30 cellular contexts compared by ENCODE assay signal in genomic region chr10:59315465-59315864, GRCh38. TPM values are rescaled to one million over a fixed set of nuclear protein-coding genes. Genes with fewer than 3 reads are reported as not detected.
A peak's percentile ranks its signal among the peaks of the same experiment; 100 is the strongest.
DNase-seq lines count a peak whose midpoint lies in the region; ATAC-seq and TF ChIP-seq lines count a peak whose summit lies in the region.
"Had no signal": no experiment of that assay in that cellular context is flagged by ENCODE, and none has a peak within 500 bp of the region (broad histone marks: within the 10 kb centered on the region; RNA-seq: fewer than 3 reads in every experiment).

No MANE protein-coding gene starts in this region.

- no peak for DNase-seq in caudate nucleus (lab: John Stamatoyannopoulos, UW)
- DNase-seq in cardiac muscle cell (ENCODE audit: low read depth in 1 of 2, low spot score in 1 of 2) = peak; percentile 27 to 32
- no peak for DNase-seq in GDM1 (lab: John Stamatoyannopoulos, UW)
- DNase-seq: activated CD4-positive, alpha-beta T cell treated with anti-CD3 and anti-CD28 coated beads, Interleukin-2, amount 50 U/mL, for 4 hours; activated CD4-positive, CD25-positive, alpha-beta regulatory T cell; activated naive CD4-positive, alpha-beta T cell treated with anti-CD3 and anti-CD28 coated beads for 36 hours; DMS153; endodermal cell; H7; kidney glomerular epithelial cell; MG63; naive B cell; NCI-H1105 treated with DMSO at 0.1 percent for 48 hours; NCI-H2029; NCI-H226; nucleus accumbens; small intestine; stimulated activated CD4-positive, alpha-beta T cell treated with anti-CD3 and anti-CD28 coated beads, Interleukin-1b, Interleukin-23, amount 100 ng/mL, for 48 hours; stimulated activated CD8-positive, alpha-beta memory T cell treated with anti-CD3 and anti-CD28 coated beads, Interleukin-4, amount 100 ng/mL, for 48 hours; stimulated activated naive CD8-positive, alpha-beta T cell treated with anti-CD3 and anti-CD28 coated beads, Interleukin-15, amount 100 ng/mL, for 72 hours; T-cell; upper lobe of left lung had no signal

- H3K27ac ChIP-seq in caudate nucleus (ENCODE audit: low read depth, low read length) = peak overlapping the region; percentile 42
- no peak overlapping the region for H3K27ac ChIP-seq in cardiac muscle cell
- no peak overlapping the region for H3K27ac ChIP-seq in liver (ENCODE audit: low read depth in 1 of 2, low read length in 2 of 2)
- H3K27ac ChIP-seq in temporal lobe (ENCODE audit: low read depth, low read length) = peak overlapping the region; percentile 63

- ATAC-seq in HG03139 (IDR thresholded peaks at IDR 0.05; ENCODE audit: unreplicated experiment) = no peak
- ATAC-seq in HG03097 (IDR thresholded peaks at IDR 0.05; ENCODE audit: low FRiP score, unreplicated experiment) = no peak
- no peak for ATAC-seq in GM21423 (IDR thresholded peaks at IDR 0.05; ENCODE audit: unreplicated experiment)
- ATAC-seq: K562; stimulated activated naive CD8-positive, alpha-beta T cell treated with anti-CD3 and anti-CD28 coated beads, Interleukin-15, amount 100 ng/mL, for 72 hours; T-cell had no signal

- no peaks in the 10 kb centered on the region for H3K36me3 ChIP-seq in cardiac muscle cell
- no peaks in the 10 kb centered on the region for H3K36me3 ChIP-seq in liver (ENCODE audit: control insufficient read depth in 4 of 4, insufficient read depth in 3 of 4, low read depth in 1 of 4, low read length in 3 of 4)
- H3K36me3 ChIP-seq: MG63, prostate gland, upper lobe of left lung had no signal

- no peak overlapping the region for H3K9ac ChIP-seq in liver (ENCODE audit: low read depth in 1 of 2, low read length in 2 of 2)

- H3K4me3 ChIP-seq in cardiac muscle cell = no peak overlapping the region
- no peak overlapping the region for H3K4me3 ChIP-seq in liver (ENCODE audit: low read depth in 1 of 3, low read length in 3 of 3)
- H3K4me3 ChIP-seq: K562, MG63, prostate gland, upper lobe of left lung had no signal

- TF ChIP-seq RAD21 in liver (IDR thresholded peaks at IDR 0.05) = peak; percentile 28 to 62

- H3K9me3 ChIP-seq in cardiac muscle cell (ENCODE audit: low read depth) = no peaks in the 10 kb centered on the region
- H3K9me3 ChIP-seq in liver (ENCODE audit: control insufficient read depth in 4 of 4, low read length in 3 of 4) = no peaks in the 10 kb centered on the region
- H3K9me3 ChIP-seq: MG63, prostate gland, upper lobe of left lung had no signal

- H3K4me1 ChIP-seq in cardiac muscle cell (ENCODE audit: low read depth) = peaks cover 2% of the 10 kb centered on the region
- H3K4me1 ChIP-seq in liver (ENCODE audit: control insufficient read depth in 4 of 4, insufficient read depth in 4 of 4, low read length in 3 of 4) = peaks cover 0 to 20% (median 5%) of the 10 kb centered on the region in 4 donors
- H3K4me1 ChIP-seq: upper lobe of left lung had no signal

- TF ChIP-seq CTCF in cardiac muscle cell (IDR thresholded peaks at IDR 0.05; ENCODE audit: low read depth, low read length) (no peak), liver (IDR thresholded peaks at IDR 0.05; ENCODE audit: low read depth, low read length, missing input control) (no peak)

- H3K27me3 ChIP-seq in cardiac muscle cell = no peaks in the 10 kb centered on the region
- H3K27me3 ChIP-seq in liver (ENCODE audit: control insufficient read depth in 4 of 4, insufficient read depth in 4 of 4, low read length in 3 of 4) = no peaks in the 10 kb centered on the region
- H3K27me3 ChIP-seq: MG63, upper lobe of left lung had no signal

TF ChIP-seq in liver, 16 proteins besides CTCF, POLR2A, EP300 and RAD21:
- TF ChIP-seq RXRA (IDR thresholded peaks at IDR 0.05) (peak; percentile 71 to 82), FOXA1 (IDR thresholded peaks at IDR 0.05) (peak; percentile 40), EGR1 (IDR thresholded peaks at IDR 0.05; ENCODE audit: low read depth in 2 of 2) (no peak), JUND (IDR thresholded peaks at IDR 0.05) (peak in 1 of 2 donors; percentile 57), ATF3 (IDR thresholded peaks at IDR 0.05) (no peak), HNF4A (conservative IDR thresholded peaks at IDR 0.05) (peak; percentile 89 to 95), FOXA2 (IDR thresholded peaks at IDR 0.05) (peak; percentile 18), HNF4G (IDR thresholded peaks at IDR 0.05) (peak; percentile 92), ZBTB33 (IDR thresholded peaks at IDR 0.05) (peak; percentile 64), YY1 (IDR thresholded peaks at IDR 0.05) (peak; percentile 59), GABPA (IDR thresholded peaks at IDR 0.05 in 1 of 2, conservative IDR thresholded peaks at IDR 0.05 in 1 of 2) (no peak), TAF1 (conservative IDR thresholded peaks at IDR 0.05) (no peak), NR2F2 (IDR thresholded peaks at IDR 0.05) (peak; percentile 94), SP1 (IDR thresholded peaks at IDR 0.05) (peak; percentile 84)
- TF ChIP-seq, protein P1, sequence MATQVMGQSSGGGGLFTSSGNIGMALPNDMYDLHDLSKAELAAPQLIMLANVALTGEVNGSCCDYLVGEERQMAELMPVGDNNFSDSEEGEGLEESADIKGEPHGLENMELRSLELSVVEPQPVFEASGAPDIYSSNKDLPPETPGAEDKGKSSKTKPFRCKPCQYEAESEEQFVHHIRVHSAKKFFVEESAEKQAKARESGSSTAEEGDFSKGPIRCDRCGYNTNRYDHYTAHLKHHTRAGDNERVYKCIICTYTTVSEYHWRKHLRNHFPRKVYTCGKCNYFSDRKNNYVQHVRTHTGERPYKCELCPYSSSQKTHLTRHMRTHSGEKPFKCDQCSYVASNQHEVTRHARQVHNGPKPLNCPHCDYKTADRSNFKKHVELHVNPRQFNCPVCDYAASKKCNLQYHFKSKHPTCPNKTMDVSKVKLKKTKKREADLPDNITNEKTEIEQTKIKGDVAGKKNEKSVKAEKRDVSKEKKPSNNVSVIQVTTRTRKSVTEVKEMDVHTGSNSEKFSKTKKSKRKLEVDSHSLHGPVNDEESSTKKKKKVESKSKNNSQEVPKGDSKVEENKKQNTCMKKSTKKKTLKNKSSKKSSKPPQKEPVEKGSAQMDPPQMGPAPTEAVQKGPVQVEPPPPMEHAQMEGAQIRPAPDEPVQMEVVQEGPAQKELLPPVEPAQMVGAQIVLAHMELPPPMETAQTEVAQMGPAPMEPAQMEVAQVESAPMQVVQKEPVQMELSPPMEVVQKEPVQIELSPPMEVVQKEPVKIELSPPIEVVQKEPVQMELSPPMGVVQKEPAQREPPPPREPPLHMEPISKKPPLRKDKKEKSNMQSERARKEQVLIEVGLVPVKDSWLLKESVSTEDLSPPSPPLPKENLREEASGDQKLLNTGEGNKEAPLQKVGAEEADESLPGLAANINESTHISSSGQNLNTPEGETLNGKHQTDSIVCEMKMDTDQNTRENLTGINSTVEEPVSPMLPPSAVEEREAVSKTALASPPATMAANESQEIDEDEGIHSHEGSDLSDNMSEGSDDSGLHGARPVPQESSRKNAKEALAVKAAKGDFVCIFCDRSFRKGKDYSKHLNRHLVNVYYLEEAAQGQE (IDR thresholded peaks at IDR 0.05) = no peak
- TF ChIP-seq, protein P2, sequence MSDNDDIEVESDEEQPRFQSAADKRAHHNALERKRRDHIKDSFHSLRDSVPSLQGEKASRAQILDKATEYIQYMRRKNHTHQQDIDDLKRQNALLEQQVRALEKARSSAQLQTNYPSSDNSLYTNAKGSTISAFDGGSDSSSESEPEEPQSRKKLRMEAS (IDR thresholded peaks at IDR 0.05) = peak; percentile 60

RNA-seq across cellular contexts. Expression of gene FAM13C, which starts 46.9 kb away (rescaled TPM):
- total RNA-seq in cardiac muscle cell (11.2 and 13.4 TPM in 2 replicates), liver (1 to 10 TPM; 2.1 to 2.2 TPM), temporal lobe (15.2 TPM)
- polyA plus RNA-seq in cardiac muscle cell (7.2 and 13.5 TPM in 2 replicates), liver (1 to 10 TPM in 1 of 2 donors, under 1 TPM in 1; 0.87 to 2.4 TPM)
- total RNA-seq: activated naive CD4-positive, alpha-beta T cell treated with anti-CD3 and anti-CD28 coated beads for 36 hours; K562; T-cell had no signal
- polyA plus RNA-seq: BJ, K562 had no signal

Comparison
In these comparisons a context has a peak if more than half of its experiments do, and no peak if none do; other contexts are left out.
1. DNase-seq: peak in cardiac muscle cell (2 of 2); none in caudate nucleus (0 of 61) and GDM1 (single experiment).
2. H3K27ac ChIP-seq: peak in caudate nucleus (single experiment) and temporal lobe (single experiment); none in cardiac muscle cell (single experiment) and liver (0 of 2).